ENCODE assay signal across 8 cellular contexts in genomic region chr19:42325308-42325895, GRCh38. TPM values are rescaled to one million over a fixed set of nuclear protein-coding genes. Genes with fewer than 3 reads are reported as not detected.
DNase-seq lines count a peak whose midpoint lies in the region; ATAC-seq and TF ChIP-seq lines count a peak whose summit lies in the region.

Gene MEGF8 (plus strand): TSS chr19:42325635. CDS start chr19:42326244, 609 bp downstream.

- peak within 1 kb of the TSS; percentile 95 for H3K4me3 Mint-ChIP-seq in WTC11
- H3K4me3 Mint-ChIP-seq in immature natural killer cell = peak within 1 kb of the TSS; percentile 85 to 93 (median 91)

- H3K9me3 Mint-ChIP-seq in WTC11 = no peaks in the 10 kb centered on the region
- no peaks in the 10 kb centered on the region for H3K9me3 Mint-ChIP-seq in immature natural killer cell

- no peak; the same call in 1 of the 2 replicates for TF ChIP-seq CTCF in WTC11 (IDR thresholded peaks at IDR 0.05)

- H3K27me3 Mint-ChIP-seq in WTC11 (ENCODE audit: low read depth) = peaks cover 38% of the 10 kb centered on the region
- H3K27me3 Mint-ChIP-seq in immature natural killer cell (ENCODE audit: low read depth in 3 of 3) = peaks cover 7 to 11% (median 7%) of the 10 kb centered on the region in 3 donors

- DNase-seq in AG08395 (ENCODE audit: low spot score) (peak; percentile 100), NCI-H2227 (lab: John Stamatoyannopoulos, UW; ENCODE audit: unreplicated experiment) (peak; percentile 100), WTC11 (ENCODE audit: low spot score) (peak; percentile 99), caudate nucleus (lab: John Stamatoyannopoulos, UW) (peak; percentile 78 to 99 (median 96)), immature natural killer cell (peak; percentile 98 to 99 (median 98)), smooth muscle cell of the brain vasculature (ENCODE audit: low read depth, low spot score) (peak; percentile 99)

- ATAC-seq in GM18873 (IDR thresholded peaks at IDR 0.05; ENCODE audit: low FRiP score, unreplicated experiment) (peak; percentile 91), HG03139 (IDR thresholded peaks at IDR 0.05; ENCODE audit: unreplicated experiment) (peak; percentile 85), WTC11 (peak; percentile 90)

- CTCF ChIA-PET in WTC11 (lab: Charles Lee) = no interaction called here

- H3K36me3 Mint-ChIP-seq in WTC11 (no peaks in the 10 kb centered on the region), immature natural killer cell (peaks cover 3 to 5% (median 4%) of the 10 kb centered on the region in 3 donors)

- peak within 1 kb of the TSS; percentile 77 for H3K27ac ChIP-seq in caudate nucleus (ENCODE audit: low read depth, low read length)

- peaks cover 25% of the 10 kb centered on the region for H3K4me1 Mint-ChIP-seq in WTC11
- peaks cover 25 to 28% of the 10 kb centered on the region in 2 donors for H3K4me1 Mint-ChIP-seq in immature natural killer cell

- H3K27ac Mint-ChIP-seq in WTC11 (peak within 1 kb of the TSS; percentile 95), immature natural killer cell (peak within 1 kb of the TSS; percentile 34 to 88 (median 75))

- POLR2A ChIA-PET in WTC11 (lab: Charles Lee) = no interaction called here

TF ChIP-seq in WTC11, 78 proteins besides CTCF, POLR2A, EP300 and RAD21:
- TF ChIP-seq SP1 (CRISPR knock-in tag; conservative IDR thresholded peaks at IDR 0.05) (peak; percentile 93), FOXK1 (CRISPR knock-in tag; IDR thresholded peaks at IDR 0.05) (peak; percentile 59), FOXP4 (CRISPR knock-in tag; IDR thresholded peaks at IDR 0.05) (peak; percentile 79), ETV6 (CRISPR knock-in tag; IDR thresholded peaks at IDR 0.05) (peak; percentile 57; the same call in 1 of the 2 replicates), NR2C2 (CRISPR knock-in tag; IDR thresholded peaks at IDR 0.05) (no peak), FOXJ3 (CRISPR knock-in tag; IDR thresholded peaks at IDR 0.05; ENCODE audit: borderline replicate concordance) (no peak), ZBTB43 (CRISPR knock-in tag; IDR thresholded peaks at IDR 0.05) (0 out of 2 replicates have a peak, but pooled peaks have one; percentile 39), USF1 (CRISPR knock-in tag; IDR thresholded peaks at IDR 0.05) (peak; percentile 16; the same call in 1 of the 2 replicates), PRRX2 (CRISPR knock-in tag; IDR thresholded peaks at IDR 0.05) (no peak), E2F5 (CRISPR knock-in tag; IDR thresholded peaks at IDR 0.05) (peak; percentile 67; the same call in 1 of the 2 replicates), IRF1 (CRISPR knock-in tag; IDR thresholded peaks at IDR 0.05) (no peak), CBFB (CRISPR knock-in tag; IDR thresholded peaks at IDR 0.05; ENCODE audit: low read depth) (0 out of 2 replicates have a peak, but pooled peaks have one; percentile 68), GABPB1 (CRISPR knock-in tag; IDR thresholded peaks at IDR 0.05) (peak; percentile 75), HMGA2 (CRISPR knock-in tag; IDR thresholded peaks at IDR 0.05) (no peak), MYBL2 (CRISPR knock-in tag; IDR thresholded peaks at IDR 0.05) (peak; percentile 71; the same call in 1 of the 2 replicates), FOXP1 (CRISPR knock-in tag; IDR thresholded peaks at IDR 0.05; ENCODE audit: borderline replicate concordance) (peak; percentile 35; the same call in 1 of the 2 replicates), MAX (CRISPR knock-in tag; IDR thresholded peaks at IDR 0.05) (0 out of 2 replicates have a peak, but pooled peaks have one; percentile 30)

RNA-seq across cellular contexts. Expression of gene MEGF8, which starts in this region (rescaled TPM):
- 42.1 to 51.7 TPM (median 51.6 TPM) in 3 replicates for total RNA-seq in WTC11 (2021)
- under 1 TPM in 2 of 3 donors, not detected in 1; 0.12 to 0.56 TPM for polyA plus RNA-seq in immature natural killer cell

Comparison
In these comparisons a context has a peak if more than half of its experiments do, and no peak if none do; other contexts are left out.
1. Peak in every context shown above with its lines: DNase-seq, ATAC-seq and H3K27ac ChIP-seq.
2. Peak in DNase-seq in immature natural killer cell; RNA of the gene not detected or under 1 TPM.